ENCODE assay signal across 21 cellular contexts in genomic region chr2:95099910-95100309, GRCh38.
"Had no signal": no experiment of that assay in that cellular context is flagged by ENCODE, and none has a peak within 500 bp of the region (broad histone marks: within the 10 kb centered on the region; RNA-seq: fewer than 3 reads in every experiment).

No MANE protein-coding gene starts in this region.

- H3K9me3 ChIP-seq: SK-N-SH had no signal

- FAIRE-seq: HepG2 had no signal

- DNase-seq: IMR-90, KG1, MM.1S, NCI-H1092 treated with DMSO at 0.1 percent for 48 hours, NCI-H1436, NCI-H187, NCI-H2029, NCI-H2081 treated with DMSO at 0.1 percent for 48 hours, NCI-H2171, NCI-H226, NCI-H446, NCI-H510A, NCI-H524 treated with DMSO at 0.1 percent for 48 hours, NCI-H69, NCI-H774, PC-3, SHP77, SK-N-SH had no signal

- H3K27ac ChIP-seq: RWPE1 had no signal

- H3K4me2 ChIP-seq: SK-N-SH had no signal

- ATAC-seq: HepG2, Panc1, PC-3 had no signal
